23 cellular contexts compared by ENCODE assay signal in genomic region chr4:82473621-82474164, GRCh38. TPM values are rescaled to one million over a fixed set of nuclear protein-coding genes. Genes with fewer than 3 reads are reported as not detected.
A peak's percentile ranks its signal among the peaks of the same experiment; 100 is the strongest.
DNase-seq lines count a peak whose midpoint lies in the region; ATAC-seq, FAIRE-seq and TF ChIP-seq lines count a peak whose summit lies in the region.
"Had no signal": no experiment of that assay in that cellular context is flagged by ENCODE, and none has a peak within 500 bp of the region (broad histone marks: within the 10 kb centered on the region; RNA-seq: fewer than 3 reads in every experiment).

No MANE protein-coding gene starts in this region.

- H3K4me1 Mint-ChIP-seq in endodermal cell = peaks cover 39% of the 10 kb centered on the region
- peaks cover 15% of the 10 kb centered on the region for H3K4me1 Mint-ChIP-seq in neural progenitor cell
- no peaks in the 10 kb centered on the region for H3K4me1 Mint-ChIP-seq in MCF 10A (ENCODE audit: insufficient read depth, unreplicated experiment)
- H3K4me1 Mint-ChIP-seq: CD8-positive, alpha-beta memory T cell had no signal

- DNase-seq in GM12878 (ENCODE audit: low read depth, low spot score) = no peak
- DNase-seq in endodermal cell = peak; percentile 45
- no peak for DNase-seq in neural progenitor cell (ENCODE audit: low spot score)
- no peak for DNase-seq in 8988T
- DNase-seq in MCF 10A (ENCODE audit: unreplicated experiment) = no peak
- DNase-seq in prostate gland (ENCODE audit: low spot score) = no peak
- DNase-seq: ACHN; AML-193; BE2C; CD4-positive, alpha-beta T cell; CD8-positive, alpha-beta memory T cell; DMS 273 treated with DMSO at 0.1 percent for 48 hours; DMS79; GF-D8; GOT3; H7; HCEC 1CT had no signal

- FAIRE-seq in GM12878 (lab: Jason Lieb, UNC) = no peak
- FAIRE-seq: A549, D721Med, GM12892 had no signal

- no peak for TF ChIP-seq RAD21 in GM12878 (IDR thresholded peaks at IDR 0.05; ENCODE audit: insufficient read depth, low read depth, low read length)

- H3K79me2 ChIP-seq in GM12878 (ENCODE audit: control insufficient read depth, insufficient read depth, low read length) (no peaks in the 10 kb centered on the region), neural progenitor cell (ENCODE audit: low read depth) (no peaks in the 10 kb centered on the region)

- no peaks in the 10 kb centered on the region for H3K4me1 ChIP-seq in GM12878 (ENCODE audit: control insufficient read depth, insufficient read depth, low read length)
- H3K4me1 ChIP-seq in endodermal cell (ENCODE audit: control insufficient read depth, insufficient read depth, low read length) = peaks cover 8% of the 10 kb centered on the region
- H3K4me1 ChIP-seq in neural progenitor cell = no peaks in the 10 kb centered on the region
- H3K4me1 ChIP-seq in prostate gland (replicated peaks) = no peaks in the 10 kb centered on the region
- H3K4me1 ChIP-seq: A549; BE2C; BLaER1 treated with 17β-estradiol and CSF1 and Interleukin-3, amounts not matched to agents 10 nM and 100 nM had no signal

- H3K27ac ChIP-seq in GM12878 (ENCODE audit: control insufficient read depth, insufficient read depth) (no peak overlapping the region), endodermal cell (ENCODE audit: low read depth, low read length) (no peak overlapping the region), neural progenitor cell (no peak overlapping the region), prostate gland (no peak overlapping the region)
- H3K27ac ChIP-seq: 22Rv1; A549; BLaER1 treated with 17β-estradiol and CSF1 and Interleukin-3, amounts not matched to agents 10 nM and 100 nM had no signal

- in situ Hi-C loops in GM12878 (cut with MboI) = no loop called here

- H3K4me3 Mint-ChIP-seq in endodermal cell (no peak overlapping the region), neural progenitor cell (no peak overlapping the region), MCF 10A (ENCODE audit: unreplicated experiment) (no peak overlapping the region)
- H3K4me3 Mint-ChIP-seq: CD14-positive monocyte; CD4-positive, alpha-beta T cell; CD8-positive, alpha-beta memory T cell had no signal

- RAD21 ChIA-PET in GM12878 (lab: Charles Lee; ENCODE audit: unreplicated experiment) = no interaction called here

- CTCF ChIA-PET in GM12878 (lab: Yijun Ruan, JAX) = no interaction called here
- CTCF ChIA-PET in MCF 10A (lab: Yijun Ruan, JAX) = interaction anchor here (1.0 to 1.1 kb wide), 2 partner anchors 36 to 327 kb away, joined by 3 read pairs; no protein-coding TSS in a partner anchor

- H2AFZ ChIP-seq in GM12878 (ENCODE audit: control insufficient read depth, low read depth, low read length) (no peak overlapping the region), neural progenitor cell (replicated peaks) (no peak overlapping the region)

- SMC1A ChIA-PET in GM12878 (lab: Charles Lee; ENCODE audit: uncharacterized antibody, unreplicated experiment) = interaction anchor here (0.9 kb wide), 1 partner anchor 12 kb away, joined by 3 read pairs; no protein-coding TSS in a partner anchor

- 98% methylated on average over 15 of the region's 15 CpGs for WGBS in GM12878 (ENCODE audit: insufficient coverage, insufficient replicate concordance, low lambda C conversion rate, missing lambda C conversion rate)
- 97 to 98% methylated on average over 9 to 15 of the region's 15 CpGs for WGBS in endodermal cell (ENCODE audit: insufficient coverage in 1 of 2, insufficient read length in 1 of 2), 2 experiments
- WGBS in prostate gland = 97% methylated on average over 15 of the region's 15 CpGs

- POLR2A ChIA-PET in GM12878 (lab: Charles Lee) = no interaction called here
- POLR2A ChIA-PET in MCF 10A (lab: Yijun Ruan, JAX) = no interaction called here

- H3K27me3 Mint-ChIP-seq in endodermal cell (ENCODE audit: insufficient read depth) (no peaks in the 10 kb centered on the region), neural progenitor cell (ENCODE audit: insufficient read depth, low read depth) (peaks cover 12% of the 10 kb centered on the region), MCF 10A (ENCODE audit: insufficient read depth, unreplicated experiment) (no peaks in the 10 kb centered on the region)
- H3K27me3 Mint-ChIP-seq: CD4-positive, alpha-beta T cell; CD8-positive, alpha-beta memory T cell had no signal

- intact Hi-C loops in GM12878 (cut with micrococcal nuclease; ENCODE audit: unreplicated experiment) = no loop called here
- intact Hi-C loops in MCF 10A (cut with micrococcal nuclease) = no loop called here
- intact Hi-C loops in prostate gland (cut with DNase I) = no loop called here

- H3K9ac ChIP-seq in GM12878 (ENCODE audit: control insufficient read depth, insufficient read depth, low read length) = no peak overlapping the region
- H3K9ac ChIP-seq in endodermal cell (ENCODE audit: extremely low read depth, low read length, poor library complexity, severe bottlenecking) = no peak overlapping the region
- H3K9ac ChIP-seq in neural progenitor cell = no peak overlapping the region
- H3K9ac ChIP-seq: BLaER1 treated with 17β-estradiol and CSF1 and Interleukin-3, amounts not matched to agents 10 nM and 100 nM had no signal

- TF ChIP-seq POLR2A in GM12878 (IDR thresholded peaks at IDR 0.05; ENCODE audit: low read depth, low read length) (no peak), prostate gland (IDR thresholded peaks at IDR 0.05) (no peak)

- H3K9me3 Mint-ChIP-seq in endodermal cell (peaks cover 2% of the 10 kb centered on the region), neural progenitor cell (no peaks in the 10 kb centered on the region), MCF 10A (ENCODE audit: unreplicated experiment) (no peaks in the 10 kb centered on the region)
- H3K9me3 Mint-ChIP-seq: CD4-positive, alpha-beta T cell; CD8-positive, alpha-beta memory T cell had no signal

- no TSS peak for BruUV-seq in GM12878 (replicated peaks; lab: Mats Ljungman, UMichigan)
- no TSS peak for BruUV-seq in MCF 10A (replicated peaks; lab: Mats Ljungman, UMichigan)

- TF ChIP-seq EP300 in GM12878 (IDR thresholded peaks at IDR 0.05; ENCODE audit: borderline replicate concordance in 1 of 2, control insufficient read depth in 1 of 2, low read depth in 2 of 2, low read length in 2 of 2) = no peak

- H3K4me2 ChIP-seq in GM12878 (ENCODE audit: control insufficient read depth, insufficient read depth) (no peak overlapping the region), neural progenitor cell (no peak overlapping the region)
- H3K4me2 ChIP-seq: A549; BLaER1 treated with 17β-estradiol and CSF1 and Interleukin-3, amounts not matched to agents 10 nM and 100 nM had no signal

- H3K4me3 ChIP-seq in GM12878 (no peak overlapping the region), endodermal cell (ENCODE audit: low read length) (no peak overlapping the region), neural progenitor cell (no peak overlapping the region), prostate gland (no peak overlapping the region)
- H3K4me3 ChIP-seq: A549; BLaER1 treated with 17β-estradiol and CSF1 and Interleukin-3, amounts not matched to agents 10 nM and 100 nM had no signal

- H3K27me3 ChIP-seq in GM12878 (replicated peaks in 1 of 2; ENCODE audit: control insufficient read depth in 2 of 2, insufficient read depth in 2 of 2, low read length in 1 of 2) (no peaks in the 10 kb centered on the region), endodermal cell (ENCODE audit: control insufficient read depth, insufficient read depth, low read length, poor library complexity, severe bottlenecking) (no peaks in the 10 kb centered on the region), neural progenitor cell (no peaks in the 10 kb centered on the region), prostate gland (replicated peaks; ENCODE audit: insufficient read depth) (no peaks in the 10 kb centered on the region)
- H3K27me3 ChIP-seq: BE2C; BLaER1 treated with 17β-estradiol and CSF1 and Interleukin-3, amounts not matched to agents 10 nM and 100 nM had no signal

- H3F3A ChIP-seq in neural progenitor cell (ENCODE audit: low read depth) = no peaks in the 10 kb centered on the region

- H3K36me3 Mint-ChIP-seq in endodermal cell (ENCODE audit: low read depth) (no peaks in the 10 kb centered on the region), neural progenitor cell (no peaks in the 10 kb centered on the region), MCF 10A (ENCODE audit: insufficient read depth, unreplicated experiment) (peaks cover 17% of the 10 kb centered on the region)
- H3K36me3 Mint-ChIP-seq: CD14-positive monocyte had no signal

- H3K9me3 ChIP-seq in GM12878 (replicated peaks; ENCODE audit: control insufficient read depth, insufficient read depth, low read length) (no peaks in the 10 kb centered on the region), endodermal cell (ENCODE audit: control insufficient read depth, low read length) (peaks cover 2% of the 10 kb centered on the region), neural progenitor cell (ENCODE audit: low read depth) (no peaks in the 10 kb centered on the region), prostate gland (no peaks in the 10 kb centered on the region)
- H3K9me3 ChIP-seq: A549, BE2C had no signal

- H3K36me3 ChIP-seq in GM12878 (ENCODE audit: control insufficient read depth in 2 of 2, insufficient read depth in 2 of 2, low read length in 1 of 2) = no peaks in the 10 kb centered on the region
- peaks cover 6% of the 10 kb centered on the region for H3K36me3 ChIP-seq in endodermal cell (ENCODE audit: control insufficient read depth, insufficient read depth, low read length)
- no peaks in the 10 kb centered on the region for H3K36me3 ChIP-seq in neural progenitor cell
- H3K36me3 ChIP-seq in prostate gland = no peaks in the 10 kb centered on the region

- ATAC-seq in GM12878 = no peak
- ATAC-seq: A549 had no signal

- H3K27ac Mint-ChIP-seq in endodermal cell (no peak overlapping the region), neural progenitor cell (peak overlapping the region; percentile 50), MCF 10A (ENCODE audit: low read depth, unreplicated experiment) (no peak overlapping the region)
- H3K27ac Mint-ChIP-seq: CD4-positive, alpha-beta T cell had no signal

- TF ChIP-seq CTCF in GM12878 (IDR thresholded peaks at IDR 0.05 in 2 of 3, conservative IDR thresholded peaks at IDR 0.05 in 1 of 3; ENCODE audit: control insufficient read depth in 2 of 3, extremely low read depth in 1 of 3, insufficient read depth in 1 of 3, low read depth in 3 of 3, low read length in 3 of 3) (no peak), endodermal cell (conservative IDR thresholded peaks at IDR 0.05) (no peak), neural progenitor cell (IDR thresholded peaks at IDR 0.05) (no peak), MCF 10A (IDR thresholded peaks at IDR 0.05; ENCODE audit: unreplicated experiment) (no peak), prostate gland (IDR thresholded peaks at IDR 0.05) (no peak)

- H4K20me1 ChIP-seq in GM12878 (ENCODE audit: control insufficient read depth, insufficient read depth) = no peaks in the 10 kb centered on the region
- H4K20me1 ChIP-seq in neural progenitor cell (ENCODE audit: low read depth) = no peaks in the 10 kb centered on the region
- H4K20me1 ChIP-seq: BLaER1 treated with 17β-estradiol and CSF1 and Interleukin-3, amounts not matched to agents 10 nM and 100 nM had no signal

RNA-seq across cellular contexts. Expression of gene ENOPH1, which starts 43.3 kb away (rescaled TPM):
- 18.0 and 18.3 TPM in 2 replicates for total RNA-seq in GM12878 (2013; cell fraction: nucleolus; rRNA removed)
- total RNA-seq in GM12878 (2014; rRNA removed) (47.4 and 52.2 TPM in 2 replicates), GM12878 (2014; rRNA removed; fragmentation: Illumina TruSeq; extraction: Trizol) (51.1 and 54.5 TPM in 2 replicates), GM12878 (2021) (45.1 and 46.1 TPM in 2 replicates), endodermal cell (10 to 100 TPM; 47.1 to 57.3 TPM), neural progenitor cell (ENCODE audit: low replicate concordance) (44.6 and 64.4 TPM in 2 replicates), MCF 10A (2022) (23.9 and 36.0 TPM in 2 replicates), prostate gland (10 to 100 TPM; 28.7 to 38.1 TPM)
- 21.6 TPM for polyA plus RNA-seq in GM12878 (2011; ENCODE audit: low read depth)
- polyA plus RNA-seq in GM12878 (2011; rRNA removed) (24.4 and 32.2 TPM in 2 replicates), GM12878 (2014; fragmentation: Illumina TruSeq; extraction: Trizol) (61.2 and 78.4 TPM in 2 replicates), GM12878 (2014; fragmentation: Nextera tagmentation; extraction: Ambion mirVana) (10 to 100 TPM; 37.4 to 43.1 TPM), GM12878 (2014; rRNA removed) (41.3 and 44.1 TPM in 2 replicates), GM12878 (2016; fragmentation: Nextera tagmentation; extraction: Ambion mirVana) (10 to 100 TPM; 81.1 to 83.6 TPM)
- polyA plus RNA-seq in GM12878 (2011; cell fraction: cytosol; rRNA removed) = 16.9 and 17.4 TPM in 2 replicates
- 8.8 and 11.6 TPM in 2 replicates for polyA plus RNA-seq in GM12878 (2011; cell fraction: nucleus; rRNA removed)
- polyA plus RNA-seq in GM12878 (2012) = 31.2 and 33.6 TPM in 2 replicates
- 12.2 and 18.4 TPM in 2 replicates for polyA minus RNA-seq in GM12878 (2011; rRNA and poly(A)+ RNA removed)
- polyA minus RNA-seq in GM12878 (2011; cell fraction: cytosol; rRNA and poly(A)+ RNA removed) = 5.7 and 8.4 TPM in 2 replicates
- polyA minus RNA-seq in GM12878 (2011; cell fraction: nucleus; rRNA and poly(A)+ RNA removed) = 4.4 and 8.4 TPM in 2 replicates
- 53.9 TPM for polyA plus RNA-seq in endodermal cell (2013, experiment 1 of 2)
- 50.4 TPM for polyA plus RNA-seq in endodermal cell (2013, experiment 2 of 2)

RNA-seq across cellular contexts. Expression of gene HNRNPDL, which starts 43.4 kb away (rescaled TPM):
- 349 and 350 TPM in 2 replicates for total RNA-seq in GM12878 (2013; cell fraction: nucleolus; rRNA removed)
- total RNA-seq in GM12878 (2014; rRNA removed) (227 and 277 TPM in 2 replicates), GM12878 (2014; rRNA removed; fragmentation: Illumina TruSeq; extraction: Trizol) (418 and 442 TPM in 2 replicates), GM12878 (2021) (314 and 323 TPM in 2 replicates), endodermal cell (100 to 1,000 TPM; 368 to 383 TPM), neural progenitor cell (ENCODE audit: low replicate concordance) (423 and 699 TPM in 2 replicates), MCF 10A (2022) (159 and 222 TPM in 2 replicates), prostate gland (100 to 1,000 TPM; 158 to 177 TPM)
- 154 TPM for polyA plus RNA-seq in GM12878 (2011; ENCODE audit: low read depth)
- polyA plus RNA-seq in GM12878 (2011; rRNA removed) (385 and 621 TPM in 2 replicates), GM12878 (2014; fragmentation: Illumina TruSeq; extraction: Trizol) (437 and 523 TPM in 2 replicates), GM12878 (2014; fragmentation: Nextera tagmentation; extraction: Ambion mirVana) (100 to 1,000 TPM; 281 to 367 TPM), GM12878 (2014; rRNA removed) (429 and 510 TPM in 2 replicates), GM12878 (2016; fragmentation: Nextera tagmentation; extraction: Ambion mirVana) (100 to 1,000 TPM; 217 to 233 TPM)
- 121 and 127 TPM in 2 replicates for polyA plus RNA-seq in GM12878 (2011; cell fraction: cytosol; rRNA removed)
- 643 and 755 TPM in 2 replicates for polyA plus RNA-seq in GM12878 (2011; cell fraction: nucleus; rRNA removed)
- 233 and 319 TPM in 2 replicates for polyA plus RNA-seq in GM12878 (2012)
- 38.4 and 61.2 TPM in 2 replicates for polyA minus RNA-seq in GM12878 (2011; rRNA and poly(A)+ RNA removed)
- 53.7 and 54.1 TPM in 2 replicates for polyA minus RNA-seq in GM12878 (2011; cell fraction: cytosol; rRNA and poly(A)+ RNA removed)
- 78.7 and 116 TPM in 2 replicates for polyA minus RNA-seq in GM12878 (2011; cell fraction: nucleus; rRNA and poly(A)+ RNA removed)
- 443 TPM for polyA plus RNA-seq in endodermal cell (2013, experiment 1 of 2)
- polyA plus RNA-seq in endodermal cell (2013, experiment 2 of 2) = 434 TPM
